Comparison of ENCODE assay signal across 18 cellular contexts in genomic region chr10:72011976-72012512, GRCh38. TPM values are rescaled to one million over a fixed set of nuclear protein-coding genes. Genes with fewer than 3 reads are reported as not detected.
DNase-seq lines count a peak whose midpoint lies in the region; ATAC-seq and TF ChIP-seq lines count a peak whose summit lies in the region.
"Had no signal": no experiment of that assay in that cellular context is flagged by ENCODE, and none has a peak within 500 bp of the region (broad histone marks: within the 10 kb centered on the region; RNA-seq: fewer than 3 reads in every experiment).

No MANE protein-coding gene starts in this region.

- H3K27me3 ChIP-seq in right cardiac atrium (ENCODE audit: control insufficient read depth, insufficient read depth), result no peaks in the 10 kb centered on the region
- H3K27me3 ChIP-seq in gastroesophageal sphincter, result no peaks in the 10 kb centered on the region
- H3K27me3 ChIP-seq in gastrocnemius medialis, result no peaks in the 10 kb centered on the region

- H3K27ac ChIP-seq in right cardiac atrium (ENCODE audit: low read length), result peak overlapping the region; percentile 16
- peak overlapping the region in 3 of 4 donors; percentile 92 to 97 (median 94) for H3K27ac ChIP-seq in gastroesophageal sphincter
- H3K27ac ChIP-seq in gastrocnemius medialis, result peak overlapping the region; percentile 86 to 92 (median 88)

- ATAC-seq in right cardiac atrium (no peak), left cardiac atrium (no peak), gastroesophageal sphincter (no peak), gastrocnemius medialis (no peak), HG02840 (IDR thresholded peaks at IDR 0.05; ENCODE audit: low FRiP score, unreplicated experiment) (no peak)

- in situ Hi-C loops in gastrocnemius medialis (cut with MboI; ENCODE audit: low sequenced_read_pairs in 4 of 4), result no loop called here

- peaks cover 43% of the 10 kb centered on the region for H3K4me1 ChIP-seq in right cardiac atrium (ENCODE audit: control insufficient read depth, insufficient read depth, low read length)
- peaks cover 10 to 100% (median 33%) of the 10 kb centered on the region in 3 donors for H3K4me1 ChIP-seq in gastroesophageal sphincter
- H3K4me1 ChIP-seq in gastrocnemius medialis, result peaks cover 75 to 76% of the 10 kb centered on the region in 2 donors

- DNase-seq in right cardiac atrium, result no peak
- no peak for DNase-seq in left cardiac atrium
- no peak for DNase-seq in gastrocnemius medialis
- no peak for DNase-seq in stimulated activated CD4-positive, alpha-beta T cell treated with anti-CD3 and anti-CD28 coated beads, Interleukin-2, amount 100 ng/mL, for 24 hours
- DNase-seq in central memory CD4-positive, alpha-beta T cell, result no peak
- DNase-seq: activated CD4-positive, CD25-positive, alpha-beta regulatory T cell treated with anti-CD3 and anti-CD28 coated beads, Interleukin-2, amount 50 U/mL, for 72 hours; activated effector memory CD4-positive, alpha-beta T cell treated with Interleukin-2 at 50 U/mL for 16 hours; activated T-cell treated with anti-CD3 and anti-CD28 coated beads for 4 hours; cerebellar nuclear complex; glutamatergic neuron; kidney; NCI-H446 treated with DMSO at 0.1 percent for 48 hours; stimulated activated CD8-positive, alpha-beta memory T cell treated with anti-CD3 and anti-CD28 coated beads, Interleukin-4, amount 100 ng/mL, for 48 hours; T-helper 2 cell had no signal

- H3K36me3 ChIP-seq in gastroesophageal sphincter (peaks cover 0 to 23% of the 10 kb centered on the region in 2 donors), gastrocnemius medialis (peaks cover 0 to 15% of the 10 kb centered on the region in 2 donors)

- H3K9me3 ChIP-seq in right cardiac atrium (ENCODE audit: control insufficient read depth, low read length) (no peaks in the 10 kb centered on the region), gastroesophageal sphincter (no peaks in the 10 kb centered on the region), gastrocnemius medialis (no peaks in the 10 kb centered on the region)

- no peak overlapping the region for H3K4me3 ChIP-seq in right cardiac atrium (ENCODE audit: low read length)
- H3K4me3 ChIP-seq in gastroesophageal sphincter, result no peak overlapping the region
- no peak overlapping the region for H3K4me3 ChIP-seq in gastrocnemius medialis
- H3K4me3 ChIP-seq: skin epidermis had no signal

- no peak for TF ChIP-seq CTCF in gastroesophageal sphincter (IDR thresholded peaks at IDR 0.05)
- no peak for TF ChIP-seq CTCF in gastrocnemius medialis (IDR thresholded peaks at IDR 0.05 in 4 of 5, conservative IDR thresholded peaks at IDR 0.05 in 1 of 5)

- no peak for TF ChIP-seq EP300 in gastroesophageal sphincter (IDR thresholded peaks at IDR 0.05)

- no peak for TF ChIP-seq POLR2A in gastroesophageal sphincter (IDR thresholded peaks at IDR 0.05)
- TF ChIP-seq POLR2A in gastrocnemius medialis (IDR thresholded peaks at IDR 0.05), result no peak

- intact Hi-C loops in right cardiac atrium (cut with DNase I) (no loop called here), left cardiac atrium (cut with DNase I) (no loop called here), gastrocnemius medialis (cut with DNase I; ENCODE audit: low total_unique reads) (no loop called here)

- 92% methylated on average over 7 of the region's 7 CpGs for WGBS in right cardiac atrium
- WGBS in gastroesophageal sphincter (ENCODE audit: low coverage in 1 of 2), 2 donors, result 76 to 95% methylated on average over 3 of the region's 7 CpGs

RNA-seq across cellular contexts. Expression of gene CHST3, which starts 47.8 kb away (rescaled TPM):
- total RNA-seq in right cardiac atrium, result 10 to 100 TPM; 19.8 to 37.0 (median 23.3) TPM
- 14.9 TPM for polyA plus RNA-seq in right cardiac atrium
- 10 to 100 TPM; 17.7 to 40.0 TPM for total RNA-seq in left cardiac atrium
- 10 to 100 TPM; 31.8 to 48.0 (median 37.3) TPM for total RNA-seq in gastroesophageal sphincter
- total RNA-seq in gastrocnemius medialis, result 10 to 100 TPM; 11.5 to 31.6 (median 16.3) TPM
- total RNA-seq: B cell had no signal

Comparison
In these comparisons a context has a peak if more than half of its experiments do, and no peak if none do; other contexts are left out.
1. H3K27ac ChIP-seq: peak in every context shown above with its lines; median percentile 94 in gastroesophageal sphincter; 88 in gastrocnemius medialis; 16 in right cardiac atrium.